Comparison of ENCODE assay signal across 19 cellular contexts in genomic region chr2:104850322-104851184, GRCh38. TPM values are rescaled to one million over a fixed set of nuclear protein-coding genes. Genes with fewer than 3 reads are reported as not detected.
DNase-seq lines count a peak whose midpoint lies in the region; ATAC-seq and TF ChIP-seq lines count a peak whose summit lies in the region.
"Had no signal": no experiment of that assay in that cellular context is flagged by ENCODE, and none has a peak within 500 bp of the region (broad histone marks: within the 10 kb centered on the region; RNA-seq: fewer than 3 reads in every experiment).

No MANE protein-coding gene starts in this region.

- H3K36me3 ChIP-seq in HUES6 (ENCODE audit: control insufficient read depth, insufficient read depth, low read length) (no peaks in the 10 kb centered on the region), ectodermal cell (ENCODE audit: control insufficient read depth, insufficient read depth, low read length) (no peaks in the 10 kb centered on the region), neural cell (ENCODE audit: insufficient read depth, low read length) (no peaks in the 10 kb centered on the region)
- H3K36me3 ChIP-seq: BLaER1, cardiac muscle cell, stomach had no signal

- H3K4me3 ChIP-seq in HUES6 (ENCODE audit: low read depth, low read length) (peak overlapping the region; percentile 39; the same call in 1 of the 2 replicates), ectodermal cell (ENCODE audit: insufficient read depth, low read depth, low read length) (peak overlapping the region; percentile 1), neural cell (ENCODE audit: low read length) (peak overlapping the region; percentile 79)
- H3K4me3 ChIP-seq: BLaER1, cardiac muscle cell had no signal

- 3 to 5% methylated on average over 9 to 10 of the region's 10 CpGs for WGBS in ectodermal cell, 2 experiments

- H2AFZ ChIP-seq in neural cell (ENCODE audit: low read depth, low read length): no peak overlapping the region
- H2AFZ ChIP-seq: parathyroid adenoma had no signal

- H3K9ac ChIP-seq in HUES6 (ENCODE audit: low read length) (no peak overlapping the region), neural cell (ENCODE audit: low read length) (peak overlapping the region; percentile 95)
- H3K9ac ChIP-seq: BLaER1, parathyroid adenoma had no signal

- H3K27ac ChIP-seq in HUES6 (ENCODE audit: low read depth, low read length): no peak overlapping the region
- peak overlapping the region; percentile 70 for H3K27ac ChIP-seq in ectodermal cell (ENCODE audit: insufficient read depth, low read depth, low read length, poor library complexity, severe bottlenecking)
- peak overlapping the region; percentile 99 for H3K27ac ChIP-seq in neural cell (ENCODE audit: low read length)
- H3K27ac ChIP-seq: BLaER1, cardiac muscle cell, foreskin keratinocyte, HL-60, parathyroid adenoma had no signal

- no peak for TF ChIP-seq RAD21 in neural cell (conservative IDR thresholded peaks at IDR 0.05)

- peak overlapping the region; percentile 96 for H3K4me2 ChIP-seq in neural cell (ENCODE audit: low read length)
- H3K4me2 ChIP-seq: BLaER1 had no signal

- no peak for TF ChIP-seq CTCF in GM10266 (IDR thresholded peaks at IDR 0.05; ENCODE audit: control insufficient read depth, insufficient read depth, low read depth, missing control alignments)
- TF ChIP-seq CTCF in neural cell (IDR thresholded peaks at IDR 0.05; ENCODE audit: poor library complexity, severe bottlenecking): no peak

- H3K27me3 ChIP-seq in HUES6 (ENCODE audit: control insufficient read depth, insufficient read depth, low read length) (peaks cover 93% of the 10 kb centered on the region), ectodermal cell (ENCODE audit: control insufficient read depth, insufficient read depth, low read length, poor library complexity, severe bottlenecking) (peaks cover 94% of the 10 kb centered on the region), neural cell (ENCODE audit: insufficient read depth, low read depth, low read length) (no peaks in the 10 kb centered on the region)

- H3F3A ChIP-seq in neural cell (ENCODE audit: insufficient read depth, low read length, poor library complexity, severe bottlenecking): peaks cover 20% of the 10 kb centered on the region

- no peaks in the 10 kb centered on the region for H3K9me3 ChIP-seq in HUES6 (ENCODE audit: control insufficient read depth, insufficient read depth, low read depth, low read length)
- no peaks in the 10 kb centered on the region for H3K9me3 ChIP-seq in ectodermal cell (ENCODE audit: control insufficient read depth, low read length)
- no peaks in the 10 kb centered on the region for H3K9me3 ChIP-seq in neural cell (ENCODE audit: low read length)
- H3K9me3 ChIP-seq: BLaER1 had no signal

- ATAC-seq in HG03520 (IDR thresholded peaks at IDR 0.05; ENCODE audit: unreplicated experiment) (no peak), left lobe of liver (no peak)

- peak; percentile 20 for TF ChIP-seq EP300 in neural cell (conservative IDR thresholded peaks at IDR 0.05; ENCODE audit: poor library complexity, severe bottlenecking)

- H4K20me1 ChIP-seq in neural cell (ENCODE audit: insufficient read depth): peaks cover 7% of the 10 kb centered on the region

- DNase-seq in GM10266 (ENCODE audit: extremely low spot score) (peak; percentile 14), UCSD-AML1 (lab: John Stamatoyannopoulos, UW; ENCODE audit: unreplicated experiment) (no peak), left lobe of liver (ENCODE audit: low spot score) (no peak)
- DNase-seq in stimulated activated CD4-positive, alpha-beta T cell treated with anti-CD3 and anti-CD28 coated beads, Interleukin-4, amount 100 ng/mL, for 24 hours: no peak
- DNase-seq: activated CD4-positive, alpha-beta T cell treated with anti-CD3 and anti-CD28 coated beads for 1 hour; activated naive CD4-positive, alpha-beta T cell treated with anti-CD3 and anti-CD28 coated beads, Interleukin-2, amount 50 U/mL, for 16 hours; DND-41; foreskin keratinocyte; NCI-H1436 treated with DMSO at 0.1 percent for 48 hours; stomach had no signal

- H3K4me1 ChIP-seq in HUES6 (ENCODE audit: control insufficient read depth, insufficient read depth, low read length) (peaks cover 39% of the 10 kb centered on the region), ectodermal cell (ENCODE audit: control insufficient read depth, insufficient read depth, low read length) (peaks cover 50% of the 10 kb centered on the region)
- H3K4me1 ChIP-seq: foreskin keratinocyte, parathyroid adenoma had no signal

- peaks cover 81% of the 10 kb centered on the region for H3K79me2 ChIP-seq in neural cell (replicated peaks; ENCODE audit: insufficient read depth, low read length)
- H3K79me2 ChIP-seq: parathyroid adenoma had no signal

- H3K9me2 ChIP-seq in neural cell (ENCODE audit: insufficient read depth, low read length): no peaks in the 10 kb centered on the region

TF ChIP-seq in neural cell, 6 proteins besides CTCF, POLR2A, EP300 and RAD21:
- TF ChIP-seq TAF1 (IDR thresholded peaks at IDR 0.05; ENCODE audit: low read depth): peak; percentile 51
- peak; percentile 16 for TF ChIP-seq REST (IDR thresholded peaks at IDR 0.05; ENCODE audit: borderline replicate concordance)
- TF ChIP-seq MXI1 (conservative IDR thresholded peaks at IDR 0.05; ENCODE audit: poor library complexity, severe bottlenecking): no peak
- no peak for TF ChIP-seq EZH2 (IDR thresholded peaks at IDR 0.05; ENCODE audit: borderline replicate concordance, insufficient read depth, low read length, poor library complexity, severe bottlenecking)
- TF ChIP-seq SMC3 (conservative IDR thresholded peaks at IDR 0.05; ENCODE audit: poor library complexity): no peak
- peak; percentile 77 for TF ChIP-seq POLR2AphosphoS5 (IDR thresholded peaks at IDR 0.05)
TF ChIP-seq in neural cell: peak in this region for 3.

RNA-seq across cellular contexts. Expression of gene POU3F3, which starts 3.4 kb away (rescaled TPM):
- polyA plus RNA-seq in ectodermal cell (2013, experiment 1 of 4): 1.7 TPM
- polyA plus RNA-seq in ectodermal cell (2013, experiment 2 of 4): 1.3 TPM
- 2.8 TPM for polyA plus RNA-seq in ectodermal cell (2013, experiment 3 of 4)
- 3.7 TPM for polyA plus RNA-seq in ectodermal cell (2013, experiment 4 of 4)
- 69.3 and 72.0 TPM in 2 replicates for polyA plus RNA-seq in neural cell
- 136 and 152 TPM in 2 replicates for polyA minus RNA-seq in neural cell
- not detected for total RNA-seq in left lobe of liver
- total RNA-seq: cardiac muscle cell, foreskin keratinocyte, mesothelial cell of epicardium had no signal
- polyA plus RNA-seq: cardiac muscle cell, foreskin keratinocyte had no signal

Comparison
In these comparisons a context has a peak if more than half of its experiments do, and no peak if none do; other contexts are left out.
1. H3K4me3 ChIP-seq: peak in every context shown above with its lines; median percentile 79 in neural cell; 39 in HUES6; 1 in ectodermal cell.